In the genomic region with DNA sequence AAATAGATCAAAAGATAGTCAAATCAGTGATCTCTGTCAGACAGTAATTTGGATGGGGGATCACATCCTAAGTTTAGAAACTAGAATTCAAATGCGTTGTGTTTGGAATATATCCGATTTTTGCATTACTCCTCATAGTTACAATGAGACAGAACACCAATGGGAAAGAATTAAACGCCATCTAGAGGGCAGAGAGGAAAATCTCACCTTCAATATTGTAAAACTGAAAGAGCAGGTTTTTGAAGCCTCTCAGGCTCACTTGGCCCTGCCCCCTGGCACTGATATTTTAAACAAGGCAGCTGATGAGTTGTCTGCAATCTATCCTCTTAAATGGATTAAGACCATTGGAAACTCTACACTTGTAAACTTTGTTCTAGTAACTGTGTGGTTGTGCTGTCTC, we compare ENCODE assay signal across 7 cellular contexts. TPM values are rescaled to one million over a fixed set of nuclear protein-coding genes. Genes with fewer than 3 reads are reported as not detected.
DNase-seq lines count a peak whose midpoint lies in the region; ATAC-seq, FAIRE-seq and TF ChIP-seq lines count a peak whose summit lies in the region.

No MANE protein-coding gene starts in this region.

- DNase-seq in bronchial epithelial cell (ENCODE audit: low read depth) (peak; percentile 28), psoas muscle (no peak), activated T-cell treated with anti-CD3 and anti-CD28 coated beads for 4 hours (no peak)

- no peaks in the 10 kb centered on the region for H3F3A ChIP-seq in Loucy (ENCODE audit: low read depth)

- H3K4me1 ChIP-seq in Loucy (ENCODE audit: insufficient read depth, low read length, poor library complexity, severe bottlenecking), result no peaks in the 10 kb centered on the region
- H3K4me1 ChIP-seq in psoas muscle, result no peaks in the 10 kb centered on the region

- H3K79me2 ChIP-seq in Loucy (ENCODE audit: insufficient read depth, low read length), result no peaks in the 10 kb centered on the region

- H3K27me3 ChIP-seq in Loucy (ENCODE audit: insufficient read depth, low read length, poor library complexity, severe bottlenecking) (no peaks in the 10 kb centered on the region), bronchial epithelial cell (ENCODE audit: control insufficient read depth, insufficient read depth, low read length) (no peaks in the 10 kb centered on the region), psoas muscle (ENCODE audit: insufficient read depth in 3 of 3, low read length in 2 of 3) (peaks cover 2 to 17% (median 4%) of the 10 kb centered on the region in 3 donors)

- H3K4me3 ChIP-seq in Loucy (ENCODE audit: low read length, poor library complexity, severe bottlenecking), result no peak overlapping the region
- no peak overlapping the region for H3K4me3 ChIP-seq in bronchial epithelial cell (ENCODE audit: low read depth, low read length)
- no peak overlapping the region for H3K4me3 ChIP-seq in psoas muscle

- intact Hi-C loops in psoas muscle (cut with DNase I), result loop anchor here in 1 of 2 donors (5.0 kb wide), 1 partner anchor 282 kb away; no protein-coding TSS in a partner anchor

- H3K9me3 ChIP-seq in Loucy (ENCODE audit: insufficient read depth, low read depth, low read length) (peaks cover 4% of the 10 kb centered on the region; the same call in 1 of the 2 replicates), psoas muscle (no peaks in the 10 kb centered on the region)

- H3K36me3 ChIP-seq in Loucy (ENCODE audit: insufficient read depth, low read length), result no peaks in the 10 kb centered on the region
- no peaks in the 10 kb centered on the region for H3K36me3 ChIP-seq in bronchial epithelial cell (ENCODE audit: control insufficient read depth, insufficient read depth, low read length)
- no peaks in the 10 kb centered on the region for H3K36me3 ChIP-seq in psoas muscle (ENCODE audit: insufficient read depth in 1 of 2, low read depth in 1 of 2)

- FAIRE-seq in G401.6 (lab: Jason Lieb, UNC) (peak; percentile 87), bronchial epithelial cell (lab: Jason Lieb, UNC) (no peak)

- WGBS in psoas muscle, 3 donors, result 5 to 47% (median 6%) methylated on average over 3 of the region's 3 CpGs

- H2AFZ ChIP-seq in Loucy (ENCODE audit: low read length), result no peak overlapping the region

- TF ChIP-seq CTCF in Loucy (conservative IDR thresholded peaks at IDR 0.05; ENCODE audit: low read length) (peak; percentile 70), bronchial epithelial cell (IDR thresholded peaks at IDR 0.05; ENCODE audit: insufficient read depth, low read length, severe bottlenecking) (peak; percentile 42), psoas muscle (IDR thresholded peaks at IDR 0.05) (peak; percentile 37)

- no peak overlapping the region for H3K27ac ChIP-seq in psoas muscle

- H3K4me2 ChIP-seq in Loucy (ENCODE audit: low read depth, low read length, poor library complexity, severe bottlenecking), result no peak overlapping the region

- ATAC-seq in psoas muscle (no peak), HG03520 (IDR thresholded peaks at IDR 0.05; ENCODE audit: unreplicated experiment) (no peak), HG03378 (IDR thresholded peaks at IDR 0.05; ENCODE audit: unreplicated experiment) (no peak)

- H3K9ac ChIP-seq in Loucy (ENCODE audit: low read depth, low read length, poor library complexity, severe bottlenecking), result no peak overlapping the region

- no peaks in the 10 kb centered on the region for H3K9me2 ChIP-seq in Loucy (replicated peaks; ENCODE audit: low read depth, low read length)

- H4K20me1 ChIP-seq in Loucy (ENCODE audit: insufficient read depth, low read length, poor library complexity, severe bottlenecking), result no peaks in the 10 kb centered on the region

RNA-seq across cellular contexts. Expression of a gene that starts 17.7 kb away (rescaled TPM):
- total RNA-seq in bronchial epithelial cell, result not detected in 2 replicates
- total RNA-seq in psoas muscle, result not detected
- polyA plus RNA-seq in psoas muscle, result not detected

RNA-seq across cellular contexts. Expression of a gene that starts 43.5 kb away (rescaled TPM):
- total RNA-seq in bronchial epithelial cell (not detected in 2 replicates), psoas muscle (under 1 TPM in 2 of 4 donors, not detected in 2; 0.38 to 0.47 TPM)
- under 1 TPM; 0.08 to 0.68 (median 0.30) TPM for polyA plus RNA-seq in psoas muscle
